ENCODE assay signal across 8 cellular contexts in the genomic region with DNA sequence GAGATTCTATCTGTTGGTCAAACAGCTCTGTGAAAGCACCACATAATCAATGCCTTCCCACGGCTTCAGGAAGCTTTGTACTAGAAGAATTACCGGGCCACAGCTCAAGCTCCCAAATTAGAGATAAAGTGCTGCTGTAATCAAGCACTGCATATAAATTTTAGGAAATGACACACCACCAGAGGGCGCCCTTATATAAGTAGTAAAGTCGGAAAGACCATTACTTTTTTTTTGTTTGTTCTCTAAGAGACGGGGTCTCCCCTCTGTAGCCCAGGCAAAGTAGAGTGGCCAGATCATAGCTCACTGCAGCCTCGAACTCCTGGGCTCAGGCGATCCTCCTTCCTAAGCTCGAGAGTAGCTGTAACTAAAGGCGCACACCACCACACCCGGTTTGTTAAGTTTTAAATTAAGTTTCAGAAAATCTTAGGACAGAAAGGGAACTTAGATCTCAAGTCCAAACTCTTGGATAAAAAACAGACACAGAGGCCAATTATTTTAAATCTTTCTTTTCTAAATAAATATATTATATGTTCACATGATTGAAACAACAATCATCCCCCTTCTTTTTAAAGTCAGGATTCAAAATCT. TPM values are rescaled to one million over a fixed set of nuclear protein-coding genes. Genes with fewer than 3 reads are reported as not detected.
DNase-seq lines count a peak whose midpoint lies in the region; ATAC-seq and TF ChIP-seq lines count a peak whose summit lies in the region.

No MANE protein-coding gene starts in this region.

- peak overlapping the region; percentile 31 for H3K4me3 ChIP-seq in lower lobe of right lung

- no peak overlapping the region for H3K27ac ChIP-seq in lower lobe of right lung

- ATAC-seq in HG03460 (IDR thresholded peaks at IDR 0.05; ENCODE audit: unreplicated experiment) (peak; percentile 49), lower lobe of right lung (peak; percentile 69 to 72), HG03135 (IDR thresholded peaks at IDR 0.05; ENCODE audit: unreplicated experiment) (no peak)

- no peaks in the 10 kb centered on the region for H3K9me3 ChIP-seq in lower lobe of right lung

- no peaks in the 10 kb centered on the region for H3K27me3 ChIP-seq in lower lobe of right lung (ENCODE audit: low read depth)

- peaks cover 48% of the 10 kb centered on the region for H3K4me1 ChIP-seq in lower lobe of right lung

- DNase-seq in EH (ENCODE audit: low read depth) (peak; percentile 76), NCI-H774 (lab: John Stamatoyannopoulos, UW) (peak; percentile 63), dermis blood vessel endothelial cell (peak; percentile 91), lower lobe of right lung (peak; percentile 48)
- peak; percentile 74 to 81 for DNase-seq in activated CD4-positive, alpha-beta T cell treated with anti-CD3 and anti-CD28 coated beads, Interleukin-2, amount 50 U/mL, for 48 hours
- DNase-seq in stimulated activated CD8-positive, alpha-beta memory T cell treated with anti-CD3 and anti-CD28 coated beads, Interleukin-12 subunit alpha, Interleukin-12 subunit beta, amount 100 ng/mL, for 1 hour (ENCODE audit: low read depth), result peak; percentile 71

- intact Hi-C loops in lower lobe of right lung (cut with DNase I), result no loop called here

- H3K36me3 ChIP-seq in lower lobe of right lung, result no peaks in the 10 kb centered on the region

- peak; percentile 72 for TF ChIP-seq CTCF in lower lobe of right lung (IDR thresholded peaks at IDR 0.05)

RNA-seq across cellular contexts. Expression of a gene that starts 32.6 kb away (rescaled TPM):
- 282 and 333 TPM in 2 replicates for total RNA-seq in dermis blood vessel endothelial cell
- total RNA-seq in lower lobe of right lung, result 67.9 TPM

RNA-seq across cellular contexts. Expression of a gene that starts 33.9 kb away (rescaled TPM):
- total RNA-seq in dermis blood vessel endothelial cell (4.6 and 12.8 TPM in 2 replicates), lower lobe of right lung (13.3 TPM)
